8 cellular contexts compared by ENCODE assay signal in genomic region chr13:31200636-31200970, GRCh38. TPM values are rescaled to one million over a fixed set of nuclear protein-coding genes. Genes with fewer than 3 reads are reported as not detected.
DNase-seq lines count a peak whose midpoint lies in the region; ATAC-seq and TF ChIP-seq lines count a peak whose summit lies in the region.

No MANE protein-coding gene starts in this region.

- peak; percentile 21 for ATAC-seq in GM21717 (IDR thresholded peaks at IDR 0.05; ENCODE audit: unreplicated experiment)
- ATAC-seq in activated CD4-positive, alpha-beta T cell treated with anti-CD3 and anti-CD28 coated beads for 36 hours = peak; percentile 10

- no peak for TF ChIP-seq CTCF in endothelial cell (IDR thresholded peaks at IDR 0.05; ENCODE audit: unreplicated experiment)

- POLR2A ChIA-PET in activated CD4-positive, alpha-beta T cell treated with anti-CD3 and anti-CD28 coated beads for 36 hours (lab: Charles Lee) = no interaction called here

- CTCF ChIA-PET in activated CD4-positive, alpha-beta T cell treated with anti-CD3 and anti-CD28 coated beads for 36 hours (lab: Charles Lee) = interaction anchor here (0.6 to 1.5 kb wide), 7 partner anchors 8 to 339 kb away, joined by 3 to 10 read pairs (median 4); no protein-coding TSS in a partner anchor

- H3K36me3 Mint-ChIP-seq in activated CD4-positive, alpha-beta T cell treated with anti-CD3 and anti-CD28 coated beads for 36 hours (ENCODE audit: low read depth) = no peaks in the 10 kb centered on the region
- no peaks in the 10 kb centered on the region for H3K36me3 Mint-ChIP-seq in endothelial cell (ENCODE audit: low read depth, unreplicated experiment)

- H3K36me3 ChIP-seq in muscle layer of duodenum (ENCODE audit: control insufficient read depth in 1 of 2, insufficient read depth in 2 of 2, low read length in 2 of 2) (no peaks in the 10 kb centered on the region), stomach smooth muscle (ENCODE audit: control insufficient read depth in 2 of 2, insufficient read depth in 2 of 2, low read length in 2 of 2) (no peaks in the 10 kb centered on the region)

- H3K27ac Mint-ChIP-seq in activated CD4-positive, alpha-beta T cell treated with anti-CD3 and anti-CD28 coated beads for 36 hours = peak overlapping the region; percentile 58
- H3K27ac Mint-ChIP-seq in endothelial cell (ENCODE audit: unreplicated experiment) = peak overlapping the region; percentile 75

- H3K9me3 ChIP-seq in muscle layer of duodenum (ENCODE audit: control insufficient read depth in 1 of 2, low read length in 2 of 2) (no peaks in the 10 kb centered on the region), stomach smooth muscle (ENCODE audit: control insufficient read depth in 2 of 2, low read length in 2 of 2) (no peaks in the 10 kb centered on the region)

- H3K27me3 Mint-ChIP-seq in activated CD4-positive, alpha-beta T cell treated with anti-CD3 and anti-CD28 coated beads for 36 hours = no peaks in the 10 kb centered on the region
- peaks cover 8% of the 10 kb centered on the region for H3K27me3 Mint-ChIP-seq in endothelial cell (ENCODE audit: unreplicated experiment)

- DNase-seq in Daoy (ENCODE audit: low read depth) (peak; percentile 44), endothelial cell (ENCODE audit: low spot score) (peak; percentile 63), GM03348 (ENCODE audit: low spot score) (no peak)
- DNase-seq in activated CD4-positive, alpha-beta T cell treated with anti-CD3 and anti-CD28 coated beads for 36 hours = peak; percentile 55

- H3K4me1 ChIP-seq in muscle layer of duodenum (ENCODE audit: control insufficient read depth in 1 of 2, insufficient read depth in 2 of 2, low read length in 2 of 2) = peaks cover 0 to 13% of the 10 kb centered on the region in 2 donors
- peaks cover 22% of the 10 kb centered on the region for H3K4me1 ChIP-seq in stomach smooth muscle (ENCODE audit: control insufficient read depth, insufficient read depth, low read length)

- intact Hi-C loops in activated CD4-positive, alpha-beta T cell treated with anti-CD3 and anti-CD28 coated beads for 36 hours (cut with DNase I, micrococcal nuclease) = loop anchor here in 1 of 2 experiments (1.0 to 10.0 kb wide), 5 partner anchors 38 to 1334 kb away; partner anchors contain the start of genes HMGB1 and N4BP2L2

- H3K27ac ChIP-seq in muscle layer of duodenum (ENCODE audit: low read length) = peak overlapping the region; percentile 73
- peak overlapping the region; percentile 85 for H3K27ac ChIP-seq in stomach smooth muscle (ENCODE audit: low read length)

- TF ChIP-seq RAD21 in Ishikawa (IDR thresholded peaks at IDR 0.05; ENCODE audit: low read depth) = no peak

- no peaks in the 10 kb centered on the region for H3K27me3 ChIP-seq in muscle layer of duodenum (ENCODE audit: low read depth, low read length)
- no peaks in the 10 kb centered on the region for H3K27me3 ChIP-seq in stomach smooth muscle (ENCODE audit: control insufficient read depth in 1 of 2, insufficient read depth in 2 of 2, low read length in 2 of 2)

- peak overlapping the region; percentile 68 for H3K4me3 Mint-ChIP-seq in activated CD4-positive, alpha-beta T cell treated with anti-CD3 and anti-CD28 coated beads for 36 hours
- peak overlapping the region; percentile 92 for H3K4me3 Mint-ChIP-seq in endothelial cell (ENCODE audit: unreplicated experiment)

- no peak for TF ChIP-seq EP300 in Ishikawa (IDR thresholded peaks at IDR 0.05; ENCODE audit: borderline replicate concordance)

- H3K4me3 ChIP-seq in muscle layer of duodenum (ENCODE audit: low read depth in 1 of 2, low read length in 2 of 2) (peak overlapping the region; percentile 65 to 78), stomach smooth muscle (ENCODE audit: low read length in 2 of 2) (peak overlapping the region; percentile 67 to 83)

- H3K9ac ChIP-seq in stomach smooth muscle (ENCODE audit: low read length in 2 of 2) = peak overlapping the region; percentile 74 to 86

- H3K4me1 Mint-ChIP-seq in activated CD4-positive, alpha-beta T cell treated with anti-CD3 and anti-CD28 coated beads for 36 hours = peaks cover 31% of the 10 kb centered on the region
- peaks cover 22% of the 10 kb centered on the region for H3K4me1 Mint-ChIP-seq in endothelial cell (ENCODE audit: unreplicated experiment)

- H3K9me3 Mint-ChIP-seq in activated CD4-positive, alpha-beta T cell treated with anti-CD3 and anti-CD28 coated beads for 36 hours (ENCODE audit: low read depth) = no peaks in the 10 kb centered on the region
- no peaks in the 10 kb centered on the region for H3K9me3 Mint-ChIP-seq in endothelial cell (ENCODE audit: unreplicated experiment)

TF ChIP-seq in Ishikawa, 13 proteins besides CTCF, POLR2A, EP300 and RAD21:
- peak; percentile 74; the same call in 1 of the 2 replicates for TF ChIP-seq ZBTB7A (IDR thresholded peaks at IDR 0.05; ENCODE audit: low read depth)
- TF ChIP-seq EGR1 (IDR thresholded peaks at IDR 0.05) = no peak

RNA-seq across cellular contexts. Expression of gene B3GLCT, which starts 0.8 kb away (rescaled TPM):
- 6.8 and 8.2 TPM in 2 replicates for total RNA-seq in Daoy (2014; rRNA removed; shearing (Covaris generic))
- 1 to 10 TPM; 2.1 to 2.4 TPM for total RNA-seq in activated CD4-positive, alpha-beta T cell treated with anti-CD3 and anti-CD28 coated beads for 36 hours
- total RNA-seq in endothelial cell (ENCODE audit: unreplicated experiment) = 9.8 TPM

RNA-seq across cellular contexts. Expression of gene HSPH1, which starts 38.9 kb away (rescaled TPM):
- 100.0 and 105 TPM in 2 replicates for total RNA-seq in Daoy (2014; rRNA removed; shearing (Covaris generic))
- total RNA-seq in activated CD4-positive, alpha-beta T cell treated with anti-CD3 and anti-CD28 coated beads for 36 hours = 100 to 1,000 TPM; 229 to 259 TPM
- 43.9 TPM for total RNA-seq in endothelial cell (ENCODE audit: unreplicated experiment)
